ENCODE assay signal across 8 cellular contexts in genomic region chr1:225879521-225880209, GRCh38. TPM values are rescaled to one million over a fixed set of nuclear protein-coding genes. Genes with fewer than 3 reads are reported as not detected.
DNase-seq lines count a peak whose midpoint lies in the region; ATAC-seq and TF ChIP-seq lines count a peak whose summit lies in the region.

No MANE protein-coding gene starts in this region.

- peak overlapping the region; percentile 20; the same call in 1 of the 2 replicates for H3K4me3 ChIP-seq in H7 (ENCODE audit: insufficient read depth, low read depth, low read length)

- POLR2A ChIA-PET in RWPE1 (lab: Yijun Ruan, JAX; ENCODE audit: low non-redundant PET), result no interaction called here

- DNase-seq in H7 (no peak), RWPE1 (ENCODE audit: low spot score) (no peak), epithelial cell of prostate (ENCODE audit: low read depth, low spot score) (no peak), putamen (ENCODE audit: low spot score) (peak; percentile 77), NK-92 (lab: John Stamatoyannopoulos, UW; ENCODE audit: unreplicated experiment) (no peak)
- no peak for DNase-seq in activated effector memory CD4-positive, alpha-beta T cell treated with Interleukin-2 at 50 U/mL for 16 hours
- DNase-seq in activated effector memory CD4-positive, alpha-beta T cell treated with anti-CD3 and anti-CD28 coated beads, Interleukin-2, amount 50 U/mL, for 16 hours, result no peak

- ATAC-seq in GM19452 (IDR thresholded peaks at IDR 0.05; ENCODE audit: unreplicated experiment), result no peak

- no peak for TF ChIP-seq CTCF in RWPE1 (conservative IDR thresholded peaks at IDR 0.05; ENCODE audit: low read depth)

- peak overlapping the region; percentile 88 for H3K27ac ChIP-seq in RWPE1
- peak overlapping the region; percentile 79 for H3K27ac ChIP-seq in epithelial cell of prostate

- no peaks in the 10 kb centered on the region for H3K27me3 ChIP-seq in H7 (ENCODE audit: control insufficient read depth, insufficient read depth, low read length)

- H3K36me3 ChIP-seq in H7 (replicated peaks; ENCODE audit: control insufficient read depth, insufficient read depth, low read length), result peaks cover 39% of the 10 kb centered on the region

- CTCF ChIA-PET in RWPE1 (lab: Yijun Ruan, JAX), result interaction anchor here (0.5 to 0.6 kb wide), 2 partner anchors 61 to 85 kb away, joined by 3 to 4 read pairs; partner anchors contain the start of gene LEFTY2

RNA-seq across cellular contexts. Expression of gene TMEM63A, which starts 2.5 kb away (rescaled TPM):
- total RNA-seq in H7 (2014; rRNA removed; shearing (Covaris generic)), result 101 and 154 TPM in 2 replicates

RNA-seq across cellular contexts. Expression of gene LEFTY1, which starts 9.3 kb away (rescaled TPM):
- 2,746 and 3,860 TPM in 2 replicates for total RNA-seq in H7 (2014; rRNA removed; shearing (Covaris generic))

RNA-seq across cellular contexts. Expression of gene PYCR2, which starts 44.4 kb away (rescaled TPM):
- 308 and 356 TPM in 2 replicates for total RNA-seq in H7 (2014; rRNA removed; shearing (Covaris generic))
